ENCODE assay signal across 1 cellular context in genomic region chr7:90710466-90710850, GRCh38.
TF ChIP-seq lines count a peak whose summit lies in the region.

No MANE protein-coding gene starts in this region.

TF ChIP-seq in GM23338, 12 proteins besides CTCF, POLR2A, EP300 and RAD21 (continued from another document):
- TF ChIP-seq ZNF462 (CRISPR knock-in tag; IDR thresholded peaks at IDR 0.05) (no peak), ZNF114 (CRISPR knock-in tag; IDR thresholded peaks at IDR 0.05) (no peak), STAT1 (IDR thresholded peaks at IDR 0.05; ENCODE audit: unreplicated experiment) (no peak), JUNB (IDR thresholded peaks at IDR 0.05; ENCODE audit: unreplicated experiment) (no peak), EZH2phosphoT487 (IDR thresholded peaks at IDR 0.05; ENCODE audit: unreplicated experiment) (no peak), CREB1 (CRISPR knock-in tag; IDR thresholded peaks at IDR 0.05; ENCODE audit: low read depth) (no peak), EZH2 (IDR thresholded peaks at IDR 0.05; ENCODE audit: low read depth, unreplicated experiment) (no peak)
- TF ChIP-seq, protein P1, sequence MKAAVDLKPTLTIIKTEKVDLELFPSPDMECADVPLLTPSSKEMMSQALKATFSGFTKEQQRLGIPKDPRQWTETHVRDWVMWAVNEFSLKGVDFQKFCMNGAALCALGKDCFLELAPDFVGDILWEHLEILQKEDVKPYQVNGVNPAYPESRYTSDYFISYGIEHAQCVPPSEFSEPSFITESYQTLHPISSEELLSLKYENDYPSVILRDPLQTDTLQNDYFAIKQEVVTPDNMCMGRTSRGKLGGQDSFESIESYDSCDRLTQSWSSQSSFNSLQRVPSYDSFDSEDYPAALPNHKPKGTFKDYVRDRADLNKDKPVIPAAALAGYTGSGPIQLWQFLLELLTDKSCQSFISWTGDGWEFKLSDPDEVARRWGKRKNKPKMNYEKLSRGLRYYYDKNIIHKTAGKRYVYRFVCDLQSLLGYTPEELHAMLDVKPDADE (IDR thresholded peaks at IDR 0.05), result no peak
